Comparison of ENCODE assay signal across 1 cellular context in genomic region chr16:11307639-11308492, GRCh38.
TF ChIP-seq lines count a peak whose summit lies in the region.

No MANE protein-coding gene starts in this region.

TF ChIP-seq in SK-N-SH, 30 proteins besides CTCF, POLR2A, EP300 and RAD21 (continued from another document):
- no peak for TF ChIP-seq REST (IDR thresholded peaks at IDR 0.05; ENCODE audit: low read depth, low read length)
- no peak for TF ChIP-seq FOXM1 (IDR thresholded peaks at IDR 0.05; ENCODE audit: low read depth)
- TF ChIP-seq SMC3 (IDR thresholded peaks at IDR 0.05; ENCODE audit: low read depth, low read length): no peak
- no peak for TF ChIP-seq CHD2 (IDR thresholded peaks at IDR 0.05; ENCODE audit: low read length, partially characterized antibody)
- no peak for TF ChIP-seq NRF1 (IDR thresholded peaks at IDR 0.05; ENCODE audit: low read depth, low read length)
- no peak for TF ChIP-seq MEF2A (IDR thresholded peaks at IDR 0.05; ENCODE audit: borderline replicate concordance, low read depth)
- no peak for TF ChIP-seq TEAD4 (IDR thresholded peaks at IDR 0.05; ENCODE audit: borderline replicate concordance, insufficient read depth)
- no peak for TF ChIP-seq SIN3A (IDR thresholded peaks at IDR 0.05; ENCODE audit: borderline replicate concordance, low read depth, low read length)
- TF ChIP-seq PBX3 (IDR thresholded peaks at IDR 0.05): no peak
- no peak for TF ChIP-seq ZBTB33 (IDR thresholded peaks at IDR 0.05; ENCODE audit: borderline replicate concordance, low read depth)
- no peak for TF ChIP-seq FOXJ3 (CRISPR knock-in tag; IDR thresholded peaks at IDR 0.05)
- TF ChIP-seq MAX (IDR thresholded peaks at IDR 0.05; ENCODE audit: low read depth): no peak
- no peak for TF ChIP-seq MXI1 (IDR thresholded peaks at IDR 0.05; ENCODE audit: low read depth, low read length)
TF ChIP-seq in SK-N-SH: peak in this region for 0.
